ENCODE assay signal across 8 cellular contexts in the genomic region with DNA sequence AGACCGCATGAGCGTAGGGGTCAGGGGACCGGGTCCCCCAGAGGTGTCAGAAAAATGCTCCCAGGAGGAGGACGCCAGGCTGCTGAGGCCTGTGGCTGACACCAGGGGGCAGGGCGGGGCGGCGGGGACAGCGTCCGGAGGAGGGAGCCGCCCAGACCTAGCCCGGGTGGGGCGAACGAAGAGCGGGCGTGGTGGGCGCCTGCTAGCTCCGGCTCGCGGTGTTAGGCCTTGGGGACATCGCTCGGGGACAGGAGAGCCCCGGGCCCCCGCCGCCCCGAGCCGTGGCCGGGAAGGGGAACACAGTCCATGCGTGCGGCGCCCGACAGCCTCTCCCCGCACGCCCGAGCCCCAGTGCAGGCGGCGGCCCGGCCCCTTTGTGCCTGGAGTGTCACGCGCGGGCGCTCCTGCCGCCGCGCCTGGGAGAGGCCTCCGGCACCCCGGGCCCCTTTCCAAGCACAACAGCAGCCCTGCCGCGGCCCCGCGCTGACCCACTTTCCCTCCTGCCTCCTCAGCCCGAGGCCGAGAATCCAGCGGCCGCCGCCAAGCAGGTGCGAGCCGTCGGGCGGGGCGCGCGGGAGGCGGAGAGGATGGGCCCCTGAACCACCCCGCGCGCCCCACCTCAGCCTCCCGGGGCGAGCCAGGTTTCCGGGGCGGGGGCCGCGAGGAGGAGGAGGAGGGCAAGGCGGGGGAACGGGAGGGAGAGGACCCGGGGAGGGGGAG.
DNase-seq lines count a peak whose midpoint lies in the region; ATAC-seq lines count a peak whose summit lies in the region.

No MANE protein-coding gene starts in this region.

- H3K4me3 ChIP-seq in NT2/D1 (ENCODE audit: insufficient read length, low read depth) (peak overlapping the region; percentile 45), mucosa of stomach (ENCODE audit: low read length) (no peak overlapping the region)

- H3K27me3 ChIP-seq in NT2/D1 (ENCODE audit: insufficient read depth, insufficient read length) (peaks cover 3% of the 10 kb centered on the region), mucosa of stomach (ENCODE audit: control insufficient read depth, insufficient read depth, low read length) (no peaks in the 10 kb centered on the region)

- H3K4me1 ChIP-seq in NT2/D1 (ENCODE audit: insufficient read depth, insufficient read length) (peaks cover 4% of the 10 kb centered on the region), mucosa of stomach (ENCODE audit: control insufficient read depth, insufficient read depth, low read length) (peaks cover 24% of the 10 kb centered on the region)

- DNase-seq in CD1c-positive myeloid dendritic cell (ENCODE audit: extremely low spot score): peak; percentile 86
- DNase-seq in NT2/D1 (ENCODE audit: low read depth, low spot score): peak; percentile 35
- DNase-seq in activated T-cell treated with anti-CD3 and anti-CD28 coated beads for 24 hours (ENCODE audit: low read depth): peak; percentile 78
- DNase-seq in epithelial cell of prostate (ENCODE audit: low read depth, low spot score): no peak
- DNase-seq in stimulated activated CD8-positive, alpha-beta memory T cell treated with anti-CD3 and anti-CD28 coated beads, Interleukin-7, amount 100 ng/mL, for 1 hour (ENCODE audit: low read depth in 2 of 2): peak; percentile 64 to 68

- H3K9me3 ChIP-seq in NT2/D1 (ENCODE audit: insufficient read depth, low read length): peaks cover 6% of the 10 kb centered on the region
- H3K9me3 ChIP-seq in mucosa of stomach (ENCODE audit: control insufficient read depth, low read length): no peaks in the 10 kb centered on the region

- H3K36me3 ChIP-seq in NT2/D1 (ENCODE audit: insufficient read depth, insufficient read length, low read length): no peaks in the 10 kb centered on the region
- H3K36me3 ChIP-seq in mucosa of stomach (ENCODE audit: control insufficient read depth, insufficient read depth, low read length): no peaks in the 10 kb centered on the region

- peak overlapping the region; percentile 80 for H3K27ac ChIP-seq in epithelial cell of prostate

- peak overlapping the region; percentile 56 for H3K9ac ChIP-seq in NT2/D1 (ENCODE audit: insufficient read length, low read depth)
- H3K9ac ChIP-seq in mucosa of stomach (ENCODE audit: low read length): peak overlapping the region; percentile 68

- peak; percentile 71 for ATAC-seq in GM19328 (IDR thresholded peaks at IDR 0.05; ENCODE audit: unreplicated experiment)
- peak; percentile 71 for ATAC-seq in HG03460 (IDR thresholded peaks at IDR 0.05; ENCODE audit: unreplicated experiment)
